Comparison of ENCODE assay signal across 1 cellular context in the genomic region with DNA sequence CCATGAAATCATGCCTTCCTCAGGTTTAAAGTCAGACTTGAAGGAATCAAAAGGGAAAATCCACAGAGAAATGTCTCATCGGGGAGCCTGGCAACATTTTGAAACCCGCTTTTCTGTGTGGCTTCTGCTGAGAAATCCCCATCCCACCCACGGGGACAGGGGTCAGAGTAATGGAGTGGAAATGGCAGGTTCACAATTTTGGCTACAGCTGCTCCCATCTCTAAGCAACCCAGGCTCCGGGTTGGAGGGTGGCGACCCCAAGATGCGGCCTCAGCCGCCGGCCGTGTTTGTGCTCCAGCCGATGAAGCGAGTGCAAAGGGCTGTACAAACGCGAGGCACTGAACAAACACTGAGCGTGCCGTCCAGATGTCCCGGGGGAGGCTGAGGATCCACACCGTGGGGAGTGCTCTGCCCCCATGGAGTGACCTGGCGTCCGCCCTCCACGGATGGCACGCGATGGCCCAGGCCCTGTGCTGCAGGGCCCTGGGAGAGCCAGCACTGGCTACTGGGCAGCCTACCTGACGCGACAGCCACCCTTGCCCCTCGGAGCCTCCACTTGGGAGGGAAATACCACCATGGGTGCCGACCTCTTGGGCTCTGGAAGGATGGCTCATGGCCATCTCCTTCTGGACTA.
TF ChIP-seq lines count a peak whose summit lies in the region.

No MANE protein-coding gene starts in this region.

TF ChIP-seq in HepG2, 621 proteins besides CTCF, POLR2A, EP300 and RAD21 (continued from another document and continues in another):
- TF ChIP-seq, protein P1, sequence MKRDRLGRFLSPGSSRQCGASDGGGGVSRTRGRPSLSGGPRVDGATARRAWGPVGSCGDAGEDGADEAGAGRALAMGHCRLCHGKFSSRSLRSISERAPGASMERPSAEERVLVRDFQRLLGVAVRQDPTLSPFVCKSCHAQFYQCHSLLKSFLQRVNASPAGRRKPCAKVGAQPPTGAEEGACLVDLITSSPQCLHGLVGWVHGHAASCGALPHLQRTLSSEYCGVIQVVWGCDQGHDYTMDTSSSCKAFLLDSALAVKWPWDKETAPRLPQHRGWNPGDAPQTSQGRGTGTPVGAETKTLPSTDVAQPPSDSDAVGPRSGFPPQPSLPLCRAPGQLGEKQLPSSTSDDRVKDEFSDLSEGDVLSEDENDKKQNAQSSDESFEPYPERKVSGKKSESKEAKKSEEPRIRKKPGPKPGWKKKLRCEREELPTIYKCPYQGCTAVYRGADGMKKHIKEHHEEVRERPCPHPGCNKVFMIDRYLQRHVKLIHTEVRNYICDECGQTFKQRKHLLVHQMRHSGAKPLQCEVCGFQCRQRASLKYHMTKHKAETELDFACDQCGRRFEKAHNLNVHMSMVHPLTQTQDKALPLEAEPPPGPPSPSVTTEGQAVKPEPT (CRISPR knock-in tag; IDR thresholded peaks at IDR 0.05; ENCODE audit: low read depth), result no peak
- no peak for TF ChIP-seq ZNF550 (CRISPR knock-in tag; IDR thresholded peaks at IDR 0.05; ENCODE audit: borderline replicate concordance)
- no peak for TF ChIP-seq SKI (IDR thresholded peaks at IDR 0.05; ENCODE audit: partially characterized antibody)
- no peak for TF ChIP-seq ZNF660 (CRISPR knock-in tag; IDR thresholded peaks at IDR 0.05; ENCODE audit: borderline replicate concordance, low read depth)
- TF ChIP-seq, protein P2, sequence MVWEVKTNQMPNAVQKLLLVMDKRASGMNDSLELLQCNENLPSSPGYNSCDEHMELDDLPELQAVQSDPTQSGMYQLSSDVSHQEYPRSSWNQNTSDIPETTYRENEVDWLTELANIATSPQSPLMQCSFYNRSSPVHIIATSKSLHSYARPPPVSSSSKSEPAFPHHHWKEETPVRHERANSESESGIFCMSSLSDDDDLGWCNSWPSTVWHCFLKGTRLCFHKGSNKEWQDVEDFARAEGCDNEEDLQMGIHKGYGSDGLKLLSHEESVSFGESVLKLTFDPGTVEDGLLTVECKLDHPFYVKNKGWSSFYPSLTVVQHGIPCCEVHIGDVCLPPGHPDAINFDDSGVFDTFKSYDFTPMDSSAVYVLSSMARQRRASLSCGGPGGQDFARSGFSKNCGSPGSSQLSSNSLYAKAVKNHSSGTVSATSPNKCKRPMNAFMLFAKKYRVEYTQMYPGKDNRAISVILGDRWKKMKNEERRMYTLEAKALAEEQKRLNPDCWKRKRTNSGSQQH (CRISPR knock-in tag; IDR thresholded peaks at IDR 0.05; ENCODE audit: low read depth), result no peak
- no peak for TF ChIP-seq ZNF75D (CRISPR knock-in tag; IDR thresholded peaks at IDR 0.05; ENCODE audit: borderline replicate concordance)
- TF ChIP-seq GLI4 (CRISPR knock-in tag; IDR thresholded peaks at IDR 0.05; ENCODE audit: borderline replicate concordance), result no peak
- TF ChIP-seq, protein P3, sequence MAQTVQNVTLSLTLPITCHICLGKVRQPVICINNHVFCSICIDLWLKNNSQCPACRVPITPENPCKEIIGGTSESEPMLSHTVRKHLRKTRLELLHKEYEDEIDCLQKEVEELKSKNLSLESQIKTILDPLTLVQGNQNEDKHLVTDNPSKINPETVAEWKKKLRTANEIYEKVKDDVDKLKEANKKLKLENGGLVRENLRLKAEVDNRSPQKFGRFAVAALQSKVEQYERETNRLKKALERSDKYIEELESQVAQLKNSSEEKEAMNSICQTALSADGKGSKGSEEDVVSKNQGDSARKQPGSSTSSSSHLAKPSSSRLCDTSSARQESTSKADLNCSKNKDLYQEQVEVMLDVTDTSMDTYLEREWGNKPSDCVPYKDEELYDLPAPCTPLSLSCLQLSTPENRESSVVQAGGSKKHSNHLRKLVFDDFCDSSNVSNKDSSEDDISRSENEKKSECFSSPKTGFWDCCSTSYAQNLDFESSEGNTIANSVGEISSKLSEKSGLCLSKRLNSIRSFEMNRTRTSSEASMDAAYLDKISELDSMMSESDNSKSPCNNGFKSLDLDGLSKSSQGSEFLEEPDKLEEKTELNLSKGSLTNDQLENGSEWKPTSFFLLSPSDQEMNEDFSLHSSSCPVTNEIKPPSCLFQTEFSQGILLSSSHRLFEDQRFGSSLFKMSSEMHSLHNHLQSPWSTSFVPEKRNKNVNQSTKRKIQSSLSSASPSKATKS (CRISPR knock-in tag; IDR thresholded peaks at IDR 0.05), result no peak
- no peak for TF ChIP-seq NFKBIZ (CRISPR knock-in tag; IDR thresholded peaks at IDR 0.05)
- TF ChIP-seq KLF9 (CRISPR knock-in tag; IDR thresholded peaks at IDR 0.05; ENCODE audit: low read depth), result no peak
- TF ChIP-seq ZNF383 (CRISPR knock-in tag; IDR thresholded peaks at IDR 0.05; ENCODE audit: borderline replicate concordance), result no peak
- TF ChIP-seq, protein P4, sequence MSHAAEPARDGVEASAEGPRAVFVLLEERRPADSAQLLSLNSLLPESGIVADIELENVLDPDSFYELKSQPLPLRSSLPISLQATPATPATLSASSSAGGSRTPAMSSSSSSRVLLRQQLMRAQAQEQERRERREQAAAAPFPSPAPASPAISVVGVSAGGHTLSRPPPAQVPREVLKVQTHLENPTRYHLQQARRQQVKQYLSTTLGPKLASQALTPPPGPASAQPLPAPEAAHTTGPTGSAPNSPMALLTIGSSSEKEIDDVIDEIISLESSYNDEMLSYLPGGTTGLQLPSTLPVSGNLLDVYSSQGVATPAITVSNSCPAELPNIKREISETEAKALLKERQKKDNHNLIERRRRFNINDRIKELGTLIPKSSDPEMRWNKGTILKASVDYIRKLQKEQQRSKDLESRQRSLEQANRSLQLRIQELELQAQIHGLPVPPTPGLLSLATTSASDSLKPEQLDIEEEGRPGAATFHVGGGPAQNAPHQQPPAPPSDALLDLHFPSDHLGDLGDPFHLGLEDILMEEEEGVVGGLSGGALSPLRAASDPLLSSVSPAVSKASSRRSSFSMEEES (CRISPR knock-in tag; IDR thresholded peaks at IDR 0.05), result 0 out of 2 replicates have a peak, but pooled peaks have one; percentile 12
- TF ChIP-seq POGZ (CRISPR knock-in tag; IDR thresholded peaks at IDR 0.05), result peak; percentile 46; the same call in 1 of the 2 replicates
- no peak; the same call in 1 of the 2 replicates for TF ChIP-seq SP4 (CRISPR knock-in tag; IDR thresholded peaks at IDR 0.05)
- TF ChIP-seq TEAD3 (CRISPR knock-in tag; optimal IDR thresholded peaks at IDR 0.05; ENCODE audit: borderline replicate concordance), result peak; percentile 11
- TF ChIP-seq, protein P5, sequence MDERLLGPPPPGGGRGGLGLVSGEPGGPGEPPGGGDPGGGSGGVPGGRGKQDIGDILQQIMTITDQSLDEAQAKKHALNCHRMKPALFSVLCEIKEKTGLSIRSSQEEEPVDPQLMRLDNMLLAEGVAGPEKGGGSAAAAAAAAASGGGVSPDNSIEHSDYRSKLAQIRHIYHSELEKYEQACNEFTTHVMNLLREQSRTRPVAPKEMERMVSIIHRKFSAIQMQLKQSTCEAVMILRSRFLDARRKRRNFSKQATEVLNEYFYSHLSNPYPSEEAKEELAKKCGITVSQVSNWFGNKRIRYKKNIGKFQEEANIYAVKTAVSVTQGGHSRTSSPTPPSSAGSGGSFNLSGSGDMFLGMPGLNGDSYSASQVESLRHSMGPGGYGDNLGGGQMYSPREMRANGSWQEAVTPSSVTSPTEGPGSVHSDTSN (CRISPR knock-in tag; IDR thresholded peaks at IDR 0.05), result no peak
- TF ChIP-seq ZNF235 (CRISPR knock-in tag; IDR thresholded peaks at IDR 0.05; ENCODE audit: borderline replicate concordance), result no peak
- TF ChIP-seq PAF1 (CRISPR knock-in tag; IDR thresholded peaks at IDR 0.05), result no peak
- no peak; the same call in 1 of the 2 replicates for TF ChIP-seq SMAD1 (CRISPR knock-in tag; IDR thresholded peaks at IDR 0.05; ENCODE audit: borderline replicate concordance, low read depth)
- TF ChIP-seq, protein P6, sequence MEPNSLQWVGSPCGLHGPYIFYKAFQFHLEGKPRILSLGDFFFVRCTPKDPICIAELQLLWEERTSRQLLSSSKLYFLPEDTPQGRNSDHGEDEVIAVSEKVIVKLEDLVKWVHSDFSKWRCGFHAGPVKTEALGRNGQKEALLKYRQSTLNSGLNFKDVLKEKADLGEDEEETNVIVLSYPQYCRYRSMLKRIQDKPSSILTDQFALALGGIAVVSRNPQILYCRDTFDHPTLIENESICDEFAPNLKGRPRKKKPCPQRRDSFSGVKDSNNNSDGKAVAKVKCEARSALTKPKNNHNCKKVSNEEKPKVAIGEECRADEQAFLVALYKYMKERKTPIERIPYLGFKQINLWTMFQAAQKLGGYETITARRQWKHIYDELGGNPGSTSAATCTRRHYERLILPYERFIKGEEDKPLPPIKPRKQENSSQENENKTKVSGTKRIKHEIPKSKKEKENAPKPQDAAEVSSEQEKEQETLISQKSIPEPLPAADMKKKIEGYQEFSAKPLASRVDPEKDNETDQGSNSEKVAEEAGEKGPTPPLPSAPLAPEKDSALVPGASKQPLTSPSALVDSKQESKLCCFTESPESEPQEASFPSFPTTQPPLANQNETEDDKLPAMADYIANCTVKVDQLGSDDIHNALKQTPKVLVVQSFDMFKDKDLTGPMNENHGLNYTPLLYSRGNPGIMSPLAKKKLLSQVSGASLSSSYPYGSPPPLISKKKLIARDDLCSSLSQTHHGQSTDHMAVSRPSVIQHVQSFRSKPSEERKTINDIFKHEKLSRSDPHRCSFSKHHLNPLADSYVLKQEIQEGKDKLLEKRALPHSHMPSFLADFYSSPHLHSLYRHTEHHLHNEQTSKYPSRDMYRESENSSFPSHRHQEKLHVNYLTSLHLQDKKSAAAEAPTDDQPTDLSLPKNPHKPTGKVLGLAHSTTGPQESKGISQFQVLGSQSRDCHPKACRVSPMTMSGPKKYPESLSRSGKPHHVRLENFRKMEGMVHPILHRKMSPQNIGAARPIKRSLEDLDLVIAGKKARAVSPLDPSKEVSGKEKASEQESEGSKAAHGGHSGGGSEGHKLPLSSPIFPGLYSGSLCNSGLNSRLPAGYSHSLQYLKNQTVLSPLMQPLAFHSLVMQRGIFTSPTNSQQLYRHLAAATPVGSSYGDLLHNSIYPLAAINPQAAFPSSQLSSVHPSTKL (CRISPR knock-in tag; IDR thresholded peaks at IDR 0.05), result peak; percentile 59
- no peak for TF ChIP-seq ZBTB1 (CRISPR knock-in tag; IDR thresholded peaks at IDR 0.05; ENCODE audit: borderline replicate concordance)
- TF ChIP-seq ZNF724P (CRISPR knock-in tag; IDR thresholded peaks at IDR 0.05; ENCODE audit: borderline replicate concordance), result no peak
- TF ChIP-seq, protein P7, sequence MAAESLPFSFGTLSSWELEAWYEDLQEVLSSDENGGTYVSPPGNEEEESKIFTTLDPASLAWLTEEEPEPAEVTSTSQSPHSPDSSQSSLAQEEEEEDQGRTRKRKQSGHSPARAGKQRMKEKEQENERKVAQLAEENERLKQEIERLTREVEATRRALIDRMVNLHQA (CRISPR knock-in tag; IDR thresholded peaks at IDR 0.05), result no peak
- no peak for TF ChIP-seq U2AF2 (IDR thresholded peaks at IDR 0.05; ENCODE audit: low read depth, low read length)
- peak; percentile 51; the same call in 1 of the 2 replicates for TF ChIP-seq ERF (CRISPR knock-in tag; IDR thresholded peaks at IDR 0.05)
- no peak for TF ChIP-seq DNMT1 (CRISPR knock-in tag; IDR thresholded peaks at IDR 0.05)
- TF ChIP-seq, protein P8, sequence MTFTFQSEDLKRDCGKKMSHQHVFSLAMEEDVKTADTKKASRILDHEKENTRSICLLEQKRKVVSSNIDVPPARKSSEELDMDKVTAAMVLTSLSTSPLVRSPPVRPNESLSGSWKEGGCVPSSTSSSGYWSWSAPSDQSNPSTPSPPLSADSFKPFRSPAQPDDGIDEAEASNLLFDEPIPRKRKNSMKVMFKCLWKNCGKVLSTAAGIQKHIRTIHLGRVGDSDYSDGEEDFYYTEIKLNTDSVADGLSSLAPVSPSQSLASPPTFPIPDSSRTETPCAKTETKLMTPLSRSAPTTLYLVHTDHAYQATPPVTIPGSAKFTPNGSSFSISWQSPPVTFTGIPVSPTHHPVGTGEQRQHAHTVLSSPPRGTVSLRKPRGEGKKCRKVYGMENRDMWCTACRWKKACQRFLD (CRISPR knock-in tag; IDR thresholded peaks at IDR 0.05; ENCODE audit: borderline replicate concordance), result no peak
- no peak for TF ChIP-seq ZNF780A (CRISPR knock-in tag; IDR thresholded peaks at IDR 0.05)
- no peak for TF ChIP-seq ZZZ3 (CRISPR knock-in tag; IDR thresholded peaks at IDR 0.05; ENCODE audit: borderline replicate concordance)
- TF ChIP-seq ZKSCAN5 (CRISPR knock-in tag; IDR thresholded peaks at IDR 0.05), result no peak
- TF ChIP-seq STAG1 (CRISPR knock-in tag; IDR thresholded peaks at IDR 0.05), result no peak
- no peak for TF ChIP-seq STAT5B (CRISPR knock-in tag; IDR thresholded peaks at IDR 0.05)
- TF ChIP-seq NFATC3 (CRISPR knock-in tag; IDR thresholded peaks at IDR 0.05), result no peak
- TF ChIP-seq, protein P9, sequence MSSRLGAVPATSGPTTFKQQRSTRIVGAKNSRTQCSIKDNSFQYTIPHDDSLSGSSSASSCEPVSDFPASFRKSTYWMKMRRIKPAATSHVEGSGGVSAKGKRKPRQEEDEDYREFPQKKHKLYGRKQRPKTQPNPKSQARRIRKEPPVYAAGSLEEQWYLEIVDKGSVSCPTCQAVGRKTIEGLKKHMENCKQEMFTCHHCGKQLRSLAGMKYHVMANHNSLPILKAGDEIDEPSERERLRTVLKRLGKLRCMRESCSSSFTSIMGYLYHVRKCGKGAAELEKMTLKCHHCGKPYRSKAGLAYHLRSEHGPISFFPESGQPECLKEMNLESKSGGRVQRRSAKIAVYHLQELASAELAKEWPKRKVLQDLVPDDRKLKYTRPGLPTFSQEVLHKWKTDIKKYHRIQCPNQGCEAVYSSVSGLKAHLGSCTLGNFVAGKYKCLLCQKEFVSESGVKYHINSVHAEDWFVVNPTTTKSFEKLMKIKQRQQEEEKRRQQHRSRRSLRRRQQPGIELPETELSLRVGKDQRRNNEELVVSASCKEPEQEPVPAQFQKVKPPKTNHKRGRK (CRISPR knock-in tag; IDR thresholded peaks at IDR 0.05), result no peak
- TF ChIP-seq ELF4 (CRISPR knock-in tag; IDR thresholded peaks at IDR 0.05; ENCODE audit: borderline replicate concordance), result no peak
- TF ChIP-seq, protein P10, sequence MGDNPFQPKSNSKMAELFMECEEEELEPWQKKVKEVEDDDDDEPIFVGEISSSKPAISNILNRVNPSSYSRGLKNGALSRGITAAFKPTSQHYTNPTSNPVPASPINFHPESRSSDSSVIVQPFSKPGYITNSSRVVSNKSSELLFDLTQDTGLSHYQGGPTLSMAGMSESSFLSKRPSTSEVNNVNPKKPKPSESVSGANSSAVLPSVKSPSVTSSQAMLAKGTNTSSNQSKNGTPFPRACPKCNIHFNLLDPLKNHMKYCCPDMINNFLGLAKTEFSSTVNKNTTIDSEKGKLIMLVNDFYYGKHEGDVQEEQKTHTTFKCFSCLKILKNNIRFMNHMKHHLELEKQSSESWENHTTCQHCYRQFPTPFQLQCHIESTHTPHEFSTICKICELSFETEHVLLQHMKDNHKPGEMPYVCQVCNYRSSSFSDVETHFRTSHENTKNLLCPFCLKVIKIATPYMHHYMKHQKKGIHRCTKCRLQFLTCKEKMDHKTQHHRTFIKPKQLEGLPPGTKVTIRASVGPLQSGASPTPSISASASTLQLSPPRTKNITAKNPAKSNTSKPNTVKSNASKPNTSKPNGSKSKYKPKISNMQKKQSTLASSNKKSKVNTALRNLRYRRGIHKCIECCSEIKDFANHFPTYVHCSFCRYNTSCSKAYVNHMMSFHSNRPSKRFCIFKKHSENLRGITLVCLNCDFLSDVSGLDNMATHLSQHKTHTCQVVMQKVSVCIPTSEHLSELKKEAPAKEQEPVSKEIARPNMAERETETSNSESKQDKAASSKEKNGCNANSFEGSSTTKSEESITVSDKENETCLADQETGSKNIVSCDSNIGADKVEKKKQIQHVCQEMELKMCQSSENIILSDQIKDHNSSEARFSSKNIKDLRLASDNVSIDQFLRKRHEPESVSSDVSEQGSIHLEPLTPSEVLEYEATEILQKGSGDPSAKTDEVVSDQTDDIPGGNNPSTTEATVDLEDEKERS (CRISPR knock-in tag; IDR thresholded peaks at IDR 0.05), result no peak
- no peak for TF ChIP-seq ZNF451 (CRISPR knock-in tag; IDR thresholded peaks at IDR 0.05)
- no peak for TF ChIP-seq U2AF1 (optimal IDR thresholded peaks at IDR 0.05; ENCODE audit: low read depth, low read length)
- TF ChIP-seq ZMYM4 (CRISPR knock-in tag; IDR thresholded peaks at IDR 0.05), result no peak
- TF ChIP-seq JDP2 (CRISPR knock-in tag; IDR thresholded peaks at IDR 0.05; ENCODE audit: borderline replicate concordance), result no peak
